8 cellular contexts compared by ENCODE assay signal in genomic region chr1:205122489-205122882, GRCh38. TPM values are rescaled to one million over a fixed set of nuclear protein-coding genes. Genes with fewer than 3 reads are reported as not detected.
DNase-seq lines count a peak whose midpoint lies in the region; ATAC-seq and TF ChIP-seq lines count a peak whose summit lies in the region.

No MANE protein-coding gene starts in this region.

- peaks cover 3% of the 10 kb centered on the region; the same call in 1 of the 2 replicates for H3K4me1 ChIP-seq in ES-I3 (ENCODE audit: insufficient read depth, low read length)
- peaks cover 37% of the 10 kb centered on the region for H3K4me1 ChIP-seq in body of pancreas
- peaks cover 27% of the 10 kb centered on the region for H3K4me1 ChIP-seq in lower lobe of right lung
- peaks cover 40% of the 10 kb centered on the region for H3K4me1 ChIP-seq in vagina

- H3K9ac ChIP-seq in ES-I3 (ENCODE audit: low read depth, low read length): peak overlapping the region; percentile 76

- H3K4me3 ChIP-seq in body of pancreas (peak overlapping the region in 1 of 2 donors; percentile 81), lower lobe of right lung (peak overlapping the region; percentile 92), vagina (peak overlapping the region; percentile 70 to 97)

- WGBS in body of pancreas, 2 donors: 7 to 9% methylated on average over 9 of the region's 9 CpGs

- DNase-seq in body of pancreas (no peak), lower lobe of right lung (no peak), vagina (ENCODE audit: extremely low spot score in 2 of 2) (no peak), HPDE6-E6E7 (ENCODE audit: extremely low spot score) (no peak), mucosa of gallbladder (ENCODE audit: low spot score) (no peak), globus pallidus (ENCODE audit: low spot score) (no peak)

- H3K36me3 ChIP-seq in ES-I3 (ENCODE audit: insufficient read depth, low read length): no peaks in the 10 kb centered on the region
- no peaks in the 10 kb centered on the region for H3K36me3 ChIP-seq in body of pancreas (replicated peaks in 1 of 2; ENCODE audit: insufficient read depth in 1 of 2, low read depth in 2 of 2)
- H3K36me3 ChIP-seq in lower lobe of right lung: peaks cover 17% of the 10 kb centered on the region
- H3K36me3 ChIP-seq in vagina: no peaks in the 10 kb centered on the region

- H3K9me3 ChIP-seq in ES-I3 (ENCODE audit: control insufficient read depth, insufficient read depth, low read length): no peaks in the 10 kb centered on the region
- H3K9me3 ChIP-seq in body of pancreas: no peaks in the 10 kb centered on the region
- no peaks in the 10 kb centered on the region for H3K9me3 ChIP-seq in lower lobe of right lung
- no peaks in the 10 kb centered on the region for H3K9me3 ChIP-seq in vagina

- TF ChIP-seq POLR2A in body of pancreas (IDR thresholded peaks at IDR 0.05): no peak
- no peak for TF ChIP-seq POLR2A in vagina (IDR thresholded peaks at IDR 0.05)

- H3K27me3 ChIP-seq in body of pancreas: no peaks in the 10 kb centered on the region
- no peaks in the 10 kb centered on the region for H3K27me3 ChIP-seq in lower lobe of right lung (ENCODE audit: low read depth)
- H3K27me3 ChIP-seq in vagina: no peaks in the 10 kb centered on the region

- intact Hi-C loops in body of pancreas (cut with DNase I) (no loop called here), lower lobe of right lung (cut with DNase I) (loop anchor here (10.0 kb wide), 1 partner anchor 132 kb away; no protein-coding TSS in a partner anchor), vagina (cut with DNase I) (no loop called here)

- H3K27ac ChIP-seq in body of pancreas (peak overlapping the region; percentile 95 to 98 (median 97)), lower lobe of right lung (peak overlapping the region; percentile 95), vagina (peak overlapping the region; percentile 86)

- ATAC-seq in HG03354 (IDR thresholded peaks at IDR 0.05; ENCODE audit: poor library complexity, severe bottlenecking, unreplicated experiment) (peak; percentile 2), body of pancreas (peak; percentile 9), lower lobe of right lung (peak in 1 of 2 donors; percentile 9)

- TF ChIP-seq CTCF in body of pancreas (IDR thresholded peaks at IDR 0.05): no peak
- TF ChIP-seq CTCF in lower lobe of right lung (IDR thresholded peaks at IDR 0.05): no peak
- no peak for TF ChIP-seq CTCF in vagina (IDR thresholded peaks at IDR 0.05)

RNA-seq across cellular contexts. Expression of gene RBBP5, which starts 0.7 kb away (rescaled TPM):
- total RNA-seq in body of pancreas (1 to 10 TPM; 5.6 to 9.3 TPM), lower lobe of right lung (17.9 TPM), vagina (11.3 TPM), mucosa of gallbladder (16.9 TPM)

RNA-seq across cellular contexts. Expression of gene TMEM81, which starts 38.2 kb away (rescaled TPM):
- total RNA-seq in body of pancreas (1 to 10 TPM; 1.3 to 2.0 TPM), lower lobe of right lung (4.1 TPM), vagina (3.9 TPM), mucosa of gallbladder (3.8 TPM)
